Comparison of ENCODE assay signal across 35 cellular contexts in genomic region chr7:103928581-103928980, GRCh38.
"Had no signal": no experiment of that assay in that cellular context is flagged by ENCODE, and none has a peak within 500 bp of the region (broad histone marks: within the 10 kb centered on the region; RNA-seq: fewer than 3 reads in every experiment).

No MANE protein-coding gene starts in this region.

- H3K9me3 ChIP-seq: colonic mucosa, MG63, Peyer's patch had no signal

- H3K36me3 ChIP-seq: colonic mucosa, MG63, Peyer's patch, WERI-Rb-1 had no signal

- H3K4me1 ChIP-seq: colonic mucosa, Peyer's patch had no signal

- H3K4me3 ChIP-seq: colonic mucosa, MG63, Peyer's patch had no signal

- H3K27me3 ChIP-seq: colonic mucosa, MG63, Peyer's patch had no signal

- DNase-seq: activated CD4-positive, alpha-beta memory T cell treated with anti-CD3 and anti-CD28 coated beads, Interleukin-2, amount 10 ng/mL, durations not matched to agents 7 days and 5 days; activated CD4-positive, alpha-beta T cell treated with anti-CD3 and anti-CD28 coated beads for 1 hour; activated CD4-positive, alpha-beta T cell treated with anti-CD3 and anti-CD28 coated beads for 48 hours; activated CD4-positive, CD25-positive, alpha-beta regulatory T cell; activated CD8-positive, alpha-beta memory T cell treated with anti-CD3 and anti-CD28 coated beads for 24 hours; activated CD8-positive, alpha-beta memory T cell treated with anti-CD3 and anti-CD28 coated beads, Interleukin-2, amount 10 ng/mL, durations not matched to agents 7 days and 5 days; activated CD8-positive, alpha-beta memory T cell treated with anti-CD3 and anti-CD28 coated beads, Interleukin-2, amount 50 U/mL, for 48 hours; activated effector memory CD4-positive, alpha-beta T cell treated with Interleukin-2 at 50 U/mL for 16 hours; activated naive CD4-positive, alpha-beta T cell treated with anti-CD3 and anti-CD28 coated beads, Interleukin-2, amount 10 ng/mL, durations not matched to agents 7 days and 5 days; activated naive CD8-positive, alpha-beta T cell treated with anti-CD3 and anti-CD28 coated beads, Interleukin-2, amount 50 U/mL, for 24 hours; activated T-cell treated with anti-CD3 and anti-CD28 coated beads, Interleukin-2, amount 50 U/mL, for 48 hours; anterior cingulate cortex; colonic mucosa; Kasumi-1; KG1; MG63; NCI-H1048; NCI-H1105 treated with DMSO at 0.1 percent for 48 hours; NCI-H1436; NCI-H1694; NCI-H1930; NCI-H2081 treated with DMSO at 0.1 percent for 48 hours; NCI-H2227 treated with DMSO at 0.1 percent for 48 hours; NCI-H446; NCI-H510A treated with DMSO at 0.1 percent for 48 hours; NCI-H526 treated with DMSO at 0.1 percent for 48 hours; NCI-H82; NK-92 treated with Interleukin-12 subunit alpha and Interleukin-12 subunit beta, amount 100 ng/mL, for 24 hours; PC-3; Peyer's patch; RPMI8226; SIG-M5; T-cell; T-helper 17 cell; WERI-Rb-1 had no signal

- H3K27ac ChIP-seq: colonic mucosa, Peyer's patch, WERI-Rb-1 had no signal
